In genomic region chr1:42453386-42453785, GRCh38 we compare ENCODE assay signal across 21 cellular contexts. TPM values are rescaled to one million over a fixed set of nuclear protein-coding genes. Genes with fewer than 3 reads are reported as not detected.
"Had no signal": no experiment of that assay in that cellular context is flagged by ENCODE, and none has a peak within 500 bp of the region (broad histone marks: within the 10 kb centered on the region; RNA-seq: fewer than 3 reads in every experiment).

No MANE protein-coding gene starts in this region.

- DNase-seq: activated CD4-positive, alpha-beta T cell treated with anti-CD3 and anti-CD28 coated beads, Interleukin-2, amount 10 ng/mL, durations not matched to agents 24 days and 14 days; activated CD4-positive, CD25-positive, alpha-beta regulatory T cell; activated CD8-positive, alpha-beta memory T cell treated with anti-CD3 and anti-CD28 coated beads, Interleukin-2, amount 50 U/mL, for 4 hours; activated CD8-positive, alpha-beta T cell treated with anti-CD3 and anti-CD28 coated beads, Interleukin-2, amount 10 ng/mL, durations not matched to agents 7 days and 5 days; activated effector memory CD4-positive, alpha-beta T cell treated with anti-CD3 and anti-CD28 coated beads, Interleukin-2, amount 50 U/mL, for 16 hours; activated T-cell treated with anti-CD3 and anti-CD28 coated beads, Interleukin-2, amount 50 U/mL, for 48 hours; amygdala; dermis blood vessel endothelial cell; effector memory CD8-positive, alpha-beta T cell; heart right ventricle; left lung; mammary epithelial cell; mucosa of descending colon; nephron progenitor cell; trophoblast cell had no signal

- H3K9me3 Mint-ChIP-seq: activated CD4-positive, alpha-beta T cell treated with anti-CD3 and anti-CD28 coated beads, Interleukin-2, amount 10 ng/mL, durations not matched to agents 24 days and 14 days; activated naive CD4-positive, alpha-beta T cell treated with anti-CD3 and anti-CD28 coated beads, Interleukin-2, amount 50 U/mL, for 24 hours; effector memory CD8-positive, alpha-beta T cell; nephron progenitor cell; stimulated activated naive CD8-positive, alpha-beta T cell treated with anti-CD3 and anti-CD28 coated beads, Interleukin-15, Interleukin-2, amounts not matched to agents 100 ng/mL and 50 ng/mL, for 24 hours had no signal

- H3K27me3 Mint-ChIP-seq: activated naive CD4-positive, alpha-beta T cell treated with anti-CD3 and anti-CD28 coated beads, Interleukin-2, amount 50 U/mL, for 24 hours; effector memory CD8-positive, alpha-beta T cell; stimulated activated naive CD8-positive, alpha-beta T cell treated with anti-CD3 and anti-CD28 coated beads, Interleukin-15, Interleukin-2, amounts not matched to agents 100 ng/mL and 50 ng/mL, for 24 hours had no signal

- H3K4me3 Mint-ChIP-seq: activated CD8-positive, alpha-beta T cell treated with anti-CD3 and anti-CD28 coated beads, Interleukin-2, amount 10 ng/mL, durations not matched to agents 7 days and 5 days; effector memory CD8-positive, alpha-beta T cell; stimulated activated naive CD8-positive, alpha-beta T cell treated with anti-CD3 and anti-CD28 coated beads, Interleukin-15, Interleukin-2, amounts not matched to agents 100 ng/mL and 50 ng/mL, for 24 hours had no signal

- ATAC-seq: activated CD8-positive, alpha-beta T cell treated with anti-CD3 and anti-CD28 coated beads, Interleukin-2, amount 10 ng/mL, durations not matched to agents 7 days and 5 days; effector memory CD8-positive, alpha-beta T cell; heart right ventricle; left lung; mucosa of descending colon; sciatic nerve had no signal

- H3K27ac Mint-ChIP-seq: activated CD4-positive, alpha-beta T cell treated with anti-CD3 and anti-CD28 coated beads, Interleukin-2, amount 10 ng/mL, durations not matched to agents 24 days and 14 days; activated CD8-positive, alpha-beta T cell treated with anti-CD3 and anti-CD28 coated beads, Interleukin-2, amount 10 ng/mL, durations not matched to agents 7 days and 5 days; nephron progenitor cell had no signal

- FAIRE-seq: bronchial epithelial cell, frontal cortex, islet of Langerhans had no signal

RNA-seq across cellular contexts. Expression of gene ZMYND12, which starts 2.4 kb away (rescaled TPM):
- total RNA-seq: activated CD4-positive, alpha-beta T cell treated with anti-CD3 and anti-CD28 coated beads, Interleukin-2, amount 10 ng/mL, durations not matched to agents 24 days and 14 days; frontal cortex had no signal
